In the genomic region with DNA sequence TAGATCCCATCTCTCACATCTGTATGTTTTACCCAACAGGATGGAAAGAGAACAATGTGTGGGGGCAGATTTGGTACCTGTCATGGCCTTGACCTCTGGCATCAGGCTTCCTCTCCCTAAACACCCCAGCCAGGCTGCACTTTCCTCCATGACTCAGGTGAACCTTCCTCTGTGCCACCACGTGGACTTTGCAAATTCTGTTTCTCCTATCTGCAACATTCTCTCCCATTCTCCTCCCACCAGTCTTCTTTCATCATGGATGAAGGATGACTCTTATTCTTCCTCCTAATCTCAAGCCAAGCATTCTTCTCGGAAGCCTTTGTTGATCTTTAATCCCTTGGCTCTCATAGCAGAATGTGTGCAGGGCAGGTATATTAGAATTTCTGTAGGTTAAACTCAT, we compare ENCODE assay signal across 17 cellular contexts.
DNase-seq lines count a peak whose midpoint lies in the region; ATAC-seq, FAIRE-seq and TF ChIP-seq lines count a peak whose summit lies in the region.
"Had no signal": no experiment of that assay in that cellular context is flagged by ENCODE, and none has a peak within 500 bp of the region (broad histone marks: within the 10 kb centered on the region; RNA-seq: fewer than 3 reads in every experiment).

No MANE protein-coding gene starts in this region.

- H3K4me1 ChIP-seq in BLaER1 treated with 17β-estradiol and CSF1 and Interleukin-3, amounts not matched to agents 10 nM and 100 nM = peaks cover 4 to 45% (median 26%) of the 10 kb centered on the region in 10 experiments; a peak in 17 of 20 replicates
- peaks cover 23% of the 10 kb centered on the region for H3K4me1 ChIP-seq in MM.1S (ENCODE audit: low read length)
- peaks cover 8% of the 10 kb centered on the region for H3K4me1 ChIP-seq in smooth muscle cell (ENCODE audit: low read depth)

- H3K4me3 ChIP-seq in BLaER1 treated with 17β-estradiol and CSF1 and Interleukin-3, amounts not matched to agents 10 nM and 100 nM = no peak overlapping the region
- H3K4me3 ChIP-seq in MM.1S (ENCODE audit: low read length) (no peak overlapping the region), bronchial epithelial cell (ENCODE audit: low read depth, low read length) (no peak overlapping the region), smooth muscle cell (no peak overlapping the region), foreskin fibroblast (ENCODE audit: low read depth in 1 of 2, low read length in 2 of 2) (no peak overlapping the region)

- ATAC-seq in HG02588 (IDR thresholded peaks at IDR 0.05; ENCODE audit: unreplicated experiment) = no peak

- no peak overlapping the region for H3K27ac ChIP-seq in BLaER1 treated with 17β-estradiol and CSF1 and Interleukin-3, amounts not matched to agents 10 nM and 100 nM
- H3K27ac ChIP-seq in MM.1S (ENCODE audit: low read length) (no peak overlapping the region), smooth muscle cell (ENCODE audit: low read depth) (no peak overlapping the region)
- H3K27ac ChIP-seq: C4-2B had no signal

- no peak overlapping the region for H3K9ac ChIP-seq in BLaER1 treated with 17β-estradiol and CSF1 and Interleukin-3, amounts not matched to agents 10 nM and 100 nM
- H3K9ac ChIP-seq in MM.1S (ENCODE audit: low read length) (no peak overlapping the region), smooth muscle cell (ENCODE audit: low read depth) (no peak overlapping the region)

- H2AFZ ChIP-seq in MM.1S (ENCODE audit: low read length) = no peak overlapping the region
- H2AFZ ChIP-seq in smooth muscle cell (ENCODE audit: low read depth) = no peak overlapping the region

- H3K4me2 ChIP-seq in BLaER1 treated with 17β-estradiol and CSF1 and Interleukin-3, amounts not matched to agents 10 nM and 100 nM = peak overlapping the region in 9 of 11 experiments; percentile 19 to 77 (median 65); a peak in 19 of 22 replicates
- peak overlapping the region; percentile 59; the same call in 1 of the 2 replicates for H3K4me2 ChIP-seq in MM.1S (ENCODE audit: low read depth, low read length)
- peak overlapping the region; percentile 45 for H3K4me2 ChIP-seq in smooth muscle cell

- 56% methylated on average over 2 of the region's 2 CpGs for WGBS in smooth muscle cell (ENCODE audit: low lambda C conversion rate)

- H3K36me3 ChIP-seq in BLaER1 treated with 17β-estradiol and CSF1 and Interleukin-3, amounts not matched to agents 10 nM and 100 nM = no peaks in the 10 kb centered on the region
- H3K36me3 ChIP-seq in MM.1S (replicated peaks; ENCODE audit: insufficient read depth, low read length) (no peaks in the 10 kb centered on the region), bronchial epithelial cell (ENCODE audit: control insufficient read depth, insufficient read depth, low read length) (no peaks in the 10 kb centered on the region), smooth muscle cell (ENCODE audit: low read depth) (no peaks in the 10 kb centered on the region)

- DNase-seq in MM.1S (no peak), bronchial epithelial cell (ENCODE audit: low read depth) (no peak), smooth muscle cell (lab: John Stamatoyannopoulos, UW; ENCODE audit: unreplicated experiment) (no peak), COLO668 (lab: John Stamatoyannopoulos, UW; ENCODE audit: unreplicated experiment) (no peak), foreskin fibroblast (no peak), cardiac septum (ENCODE audit: low spot score) (no peak)
- DNase-seq: COR-L47, DMS153, NCI-H187, NCI-H748 treated with DMSO at 0.1 percent for 48 hours, RPMI8226, SIG-M5 had no signal

- H4K20me1 ChIP-seq in BLaER1 treated with 17β-estradiol and CSF1 and Interleukin-3, amounts not matched to agents 10 nM and 100 nM = peaks cover 0 to 96% (median 0%) of the 10 kb centered on the region in 11 experiments; a peak in 3 of 22 replicates
- H4K20me1 ChIP-seq in MM.1S (ENCODE audit: insufficient read depth, low read length) (no peaks in the 10 kb centered on the region), smooth muscle cell (ENCODE audit: low read depth) (no peaks in the 10 kb centered on the region)

- H3K79me2 ChIP-seq in MM.1S (ENCODE audit: low read length) (no peaks in the 10 kb centered on the region), smooth muscle cell (ENCODE audit: low read depth) (no peaks in the 10 kb centered on the region)

- H3K9me3 ChIP-seq in BLaER1 treated with 17β-estradiol and CSF1 and Interleukin-3, amounts not matched to agents 10 nM and 100 nM (replicated peaks in 1 of 11) = peaks cover 11 to 19% (median 15%) of the 10 kb centered on the region in 11 experiments
- H3K9me3 ChIP-seq in MM.1S (replicated peaks; ENCODE audit: insufficient read depth, low read length) (no peaks in the 10 kb centered on the region), smooth muscle cell (replicated peaks; ENCODE audit: low read depth) (no peaks in the 10 kb centered on the region)

- FAIRE-seq in bronchial epithelial cell (lab: Jason Lieb, UNC) = peak; percentile 18
- FAIRE-seq: A204.1, H54 had no signal

- TF ChIP-seq CTCF in MM.1S (IDR thresholded peaks at IDR 0.05; ENCODE audit: low read length) = no peak
- TF ChIP-seq CTCF in bronchial epithelial cell (IDR thresholded peaks at IDR 0.05; ENCODE audit: insufficient read depth, low read length, severe bottlenecking) = no peak
- TF ChIP-seq CTCF in smooth muscle cell (IDR thresholded peaks at IDR 0.05; ENCODE audit: borderline replicate concordance, insufficient read depth, poor library complexity, severe bottlenecking) = no peak
- TF ChIP-seq CTCF in foreskin fibroblast (IDR thresholded peaks at IDR 0.05; ENCODE audit: low read depth, low read length) = no peak

- H3K27me3 ChIP-seq in BLaER1 treated with 17β-estradiol and CSF1 and Interleukin-3, amounts not matched to agents 10 nM and 100 nM = no peaks in the 10 kb centered on the region
- H3K27me3 ChIP-seq in MM.1S (replicated peaks; ENCODE audit: insufficient read depth, low read length) = 0 out of 2 replicates have a peak, but pooled peaks cover 3% of the 10 kb centered on the region
- H3K27me3 ChIP-seq in bronchial epithelial cell (ENCODE audit: control insufficient read depth, insufficient read depth, low read length) = no peaks in the 10 kb centered on the region
- H3K27me3 ChIP-seq in smooth muscle cell (ENCODE audit: low read depth) = no peaks in the 10 kb centered on the region

- intact Hi-C loops in cardiac septum (cut with DNase I) = no loop called here

- H3K9me2 ChIP-seq in MM.1S (replicated peaks; ENCODE audit: insufficient read depth, low read length) = no peaks in the 10 kb centered on the region

- H3F3A ChIP-seq in MM.1S (ENCODE audit: insufficient read depth, low read length) (no peaks in the 10 kb centered on the region), smooth muscle cell (ENCODE audit: low read depth) (peaks cover 7% of the 10 kb centered on the region)
